In the genomic region with DNA sequence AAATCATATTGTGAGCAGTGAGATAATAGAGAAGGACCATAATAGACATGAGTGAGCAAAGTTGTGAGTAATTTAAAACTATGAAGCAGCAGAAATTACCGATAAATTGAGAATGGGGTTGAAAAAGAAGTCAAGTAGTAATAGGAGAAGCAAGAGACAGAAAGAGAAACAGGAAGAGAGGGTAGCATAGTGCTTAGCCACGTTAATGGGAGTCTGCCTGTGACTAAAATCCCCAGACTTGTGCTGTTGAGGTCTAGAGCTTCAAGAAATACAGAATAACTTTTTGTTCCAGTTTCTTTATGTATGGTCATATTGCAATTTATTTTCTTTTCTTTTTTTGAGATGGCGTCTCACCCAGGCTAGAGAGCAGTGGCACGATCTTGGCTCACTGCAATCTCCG, we compare ENCODE assay signal across 32 cellular contexts.
"Had no signal": no experiment of that assay in that cellular context is flagged by ENCODE, and none has a peak within 500 bp of the region (broad histone marks: within the 10 kb centered on the region; RNA-seq: fewer than 3 reads in every experiment).

No MANE protein-coding gene starts in this region.

- H2AFZ ChIP-seq: hepatocyte had no signal

- H3K27ac ChIP-seq: ascending aorta, breast epithelium, cardiac muscle cell, colonic mucosa, dorsolateral prefrontal cortex, esophagus muscularis mucosa, foreskin keratinocyte, gastrocnemius medialis, heart right ventricle, hepatocyte, WERI-Rb-1 had no signal

- H3K9me3 ChIP-seq: ascending aorta, breast epithelium, colonic mucosa, esophagus muscularis mucosa, gastrocnemius medialis, heart right ventricle had no signal

- DNase-seq: activated B cell treated with CpG ODN at 0.5 μM for 24 hours; activated CD4-positive, alpha-beta T cell treated with anti-CD3 and anti-CD28 coated beads for 48 hours; activated CD4-positive, alpha-beta T cell treated with anti-CD3 and anti-CD28 coated beads, Interleukin-2, amount 50 U/mL, for 1 hour; activated CD4-positive, alpha-beta T cell treated with anti-CD3 and anti-CD28 coated beads, Interleukin-2, amount 50 U/mL, for 48 hours; activated CD8-positive, alpha-beta memory T cell treated with anti-CD3 and anti-CD28 coated beads for 24 hours; activated CD8-positive, alpha-beta T cell treated with anti-CD3 and anti-CD28 coated beads for 36 hours; activated effector memory CD4-positive, alpha-beta T cell treated with Interleukin-2 at 50 U/mL for 16 hours; activated naive CD4-positive, alpha-beta T cell treated with anti-CD3 and anti-CD28 coated beads, Interleukin-2, amount 10 ng/mL, durations not matched to agents 7 days and 5 days; activated naive CD8-positive, alpha-beta T cell treated with anti-CD3 and anti-CD28 coated beads, Interleukin-2, amount 10 ng/mL, durations not matched to agents 7 days and 5 days; activated T-cell treated with anti-CD3 and anti-CD28 coated beads, Interleukin-2, amount 50 U/mL, for 4 hours; central memory CD4-positive, alpha-beta T cell; cerebellar nuclear complex; colonic mucosa; dorsolateral prefrontal cortex; effector memory CD4-positive, alpha-beta T cell; erythroblast; foreskin keratinocyte; gastrocnemius medialis; heart right ventricle; T-helper 17 cell; T1000; WERI-Rb-1 had no signal

- H3K4me3 Mint-ChIP-seq: activated B cell treated with CpG ODN at 0.5 μM for 24 hours; activated CD8-positive, alpha-beta T cell treated with anti-CD3 and anti-CD28 coated beads for 36 hours; activated naive CD4-positive, alpha-beta T cell treated with anti-CD3 and anti-CD28 coated beads, Interleukin-2, amount 10 ng/mL, durations not matched to agents 7 days and 5 days; activated naive CD8-positive, alpha-beta T cell treated with anti-CD3 and anti-CD28 coated beads, Interleukin-2, amount 10 ng/mL, durations not matched to agents 7 days and 5 days; activated T-cell treated with anti-CD3 and anti-CD28 coated beads, Interleukin-2, amount 50 U/mL, for 4 hours; activated T-helper 17 cell treated with anti-CD3 and anti-CD28 coated beads, Interleukin-2, amount 50 U/mL, for 72 hours; dendritic cell treated with granulocyte-macrophage colony-stimulating factor and Interleukin-4, amounts not matched to agents 40 ng/mL and 50 ng/mL, for 4 days; T-helper 17 cell; T-helper 2 cell treated with Interferon-gamma antibody and Interleukin-4, amounts not matched to agents 5 μg/mL and 100 μg/mL, for 36 hours had no signal

- H3K27ac Mint-ChIP-seq: activated B cell treated with CpG ODN at 0.5 μM for 24 hours; activated CD8-positive, alpha-beta T cell treated with anti-CD3 and anti-CD28 coated beads for 36 hours; activated naive CD4-positive, alpha-beta T cell treated with anti-CD3 and anti-CD28 coated beads, Interleukin-2, amount 10 ng/mL, durations not matched to agents 7 days and 5 days; activated naive CD4-positive, alpha-beta T cell treated with anti-CD3 and anti-CD28 coated beads, Interleukin-2, amount 50 U/mL, for 72 hours; activated naive CD8-positive, alpha-beta T cell treated with anti-CD3 and anti-CD28 coated beads, Interleukin-2, amount 10 ng/mL, durations not matched to agents 7 days and 5 days; activated T-helper 17 cell treated with anti-CD3 and anti-CD28 coated beads, Interleukin-2, amount 50 U/mL, for 72 hours; dendritic cell treated with granulocyte-macrophage colony-stimulating factor and Interleukin-4, amounts not matched to agents 40 ng/mL and 50 ng/mL, for 4 days; T-helper 17 cell; T-helper 2 cell treated with Interferon-gamma antibody and Interleukin-4, amounts not matched to agents 5 μg/mL and 100 μg/mL, for 36 hours had no signal

- H3K4me2 ChIP-seq: hepatocyte had no signal

- H3K4me1 ChIP-seq: ascending aorta, breast epithelium, colonic mucosa, foreskin keratinocyte, gastrocnemius medialis had no signal

- H3K27me3 ChIP-seq: ascending aorta, breast epithelium, cardiac muscle cell, colonic mucosa, esophagus muscularis mucosa, foreskin keratinocyte, gastrocnemius medialis, heart right ventricle, hepatocyte had no signal

- H3K36me3 ChIP-seq: ascending aorta, breast epithelium, cardiac muscle cell, colonic mucosa, esophagus muscularis mucosa, gastrocnemius medialis, heart right ventricle, WERI-Rb-1 had no signal

- H3K9me3 Mint-ChIP-seq: activated B cell treated with CpG ODN at 0.5 μM for 24 hours; activated CD8-positive, alpha-beta T cell treated with anti-CD3 and anti-CD28 coated beads for 36 hours; activated naive CD4-positive, alpha-beta T cell treated with anti-CD3 and anti-CD28 coated beads, Interleukin-2, amount 10 ng/mL, durations not matched to agents 7 days and 5 days; activated naive CD4-positive, alpha-beta T cell treated with anti-CD3 and anti-CD28 coated beads, Interleukin-2, amount 50 U/mL, for 72 hours; activated naive CD8-positive, alpha-beta T cell treated with anti-CD3 and anti-CD28 coated beads, Interleukin-2, amount 10 ng/mL, durations not matched to agents 7 days and 5 days; activated T-cell treated with anti-CD3 and anti-CD28 coated beads, Interleukin-2, amount 50 U/mL, for 4 hours; activated T-helper 17 cell treated with anti-CD3 and anti-CD28 coated beads, Interleukin-2, amount 50 U/mL, for 72 hours; brain; T-helper 2 cell treated with Interferon-gamma antibody and Interleukin-4, amounts not matched to agents 5 μg/mL and 100 μg/mL, for 36 hours had no signal

- H3K27me3 Mint-ChIP-seq: activated B cell treated with CpG ODN at 0.5 μM for 24 hours; activated CD8-positive, alpha-beta T cell treated with anti-CD3 and anti-CD28 coated beads for 36 hours; activated naive CD4-positive, alpha-beta T cell treated with anti-CD3 and anti-CD28 coated beads, Interleukin-2, amount 10 ng/mL, durations not matched to agents 7 days and 5 days; activated naive CD8-positive, alpha-beta T cell treated with anti-CD3 and anti-CD28 coated beads, Interleukin-2, amount 10 ng/mL, durations not matched to agents 7 days and 5 days; activated T-helper 17 cell treated with anti-CD3 and anti-CD28 coated beads, Interleukin-2, amount 50 U/mL, for 72 hours; dendritic cell treated with granulocyte-macrophage colony-stimulating factor and Interleukin-4, amounts not matched to agents 40 ng/mL and 50 ng/mL, for 4 days; T-helper 17 cell had no signal

- H3K79me2 ChIP-seq: hepatocyte had no signal

- H3K4me1 Mint-ChIP-seq: activated B cell treated with CpG ODN at 0.5 μM for 24 hours; activated naive CD4-positive, alpha-beta T cell treated with anti-CD3 and anti-CD28 coated beads, Interleukin-2, amount 10 ng/mL, durations not matched to agents 7 days and 5 days; activated naive CD8-positive, alpha-beta T cell treated with anti-CD3 and anti-CD28 coated beads, Interleukin-2, amount 10 ng/mL, durations not matched to agents 7 days and 5 days; activated T-helper 17 cell treated with anti-CD3 and anti-CD28 coated beads, Interleukin-2, amount 50 U/mL, for 72 hours; T-helper 17 cell had no signal

- H3K36me3 Mint-ChIP-seq: activated naive CD4-positive, alpha-beta T cell treated with anti-CD3 and anti-CD28 coated beads, Interleukin-2, amount 10 ng/mL, durations not matched to agents 7 days and 5 days; activated naive CD4-positive, alpha-beta T cell treated with anti-CD3 and anti-CD28 coated beads, Interleukin-2, amount 50 U/mL, for 72 hours; activated naive CD8-positive, alpha-beta T cell treated with anti-CD3 and anti-CD28 coated beads, Interleukin-2, amount 10 ng/mL, durations not matched to agents 7 days and 5 days; brain had no signal

- H3K4me3 ChIP-seq: ascending aorta, breast epithelium, cardiac muscle cell, colonic mucosa, dorsolateral prefrontal cortex, esophagus muscularis mucosa, gastrocnemius medialis, heart right ventricle, hepatocyte had no signal

- ATAC-seq: activated CD8-positive, alpha-beta T cell treated with anti-CD3 and anti-CD28 coated beads for 36 hours; activated naive CD4-positive, alpha-beta T cell treated with anti-CD3 and anti-CD28 coated beads, Interleukin-2, amount 50 U/mL, for 72 hours; activated T-cell treated with anti-CD3 and anti-CD28 coated beads, Interleukin-2, amount 50 U/mL, for 4 hours; activated T-helper 17 cell treated with anti-CD3 and anti-CD28 coated beads, Interleukin-2, amount 50 U/mL, for 72 hours; foreskin keratinocyte; gastrocnemius medialis; T-helper 17 cell had no signal
